ENCODE assay signal across 14 cellular contexts in genomic region chrX:13088155-13088485, GRCh38. TPM values are rescaled to one million over a fixed set of nuclear protein-coding genes. Genes with fewer than 3 reads are reported as not detected.
A peak's percentile ranks its signal among the peaks of the same experiment; 100 is the strongest.
DNase-seq lines count a peak whose midpoint lies in the region; ATAC-seq and TF ChIP-seq lines count a peak whose summit lies in the region.
"Had no signal": no experiment of that assay in that cellular context is flagged by ENCODE, and none has a peak within 500 bp of the region (broad histone marks: within the 10 kb centered on the region; RNA-seq: fewer than 3 reads in every experiment).

No MANE protein-coding gene starts in this region.

- H3K4me1 Mint-ChIP-seq in MCF 10A (ENCODE audit: insufficient read depth, unreplicated experiment), result peaks cover 5% of the 10 kb centered on the region
- H3K4me1 Mint-ChIP-seq in central memory CD8-positive, alpha-beta T cell, result peaks cover 56% of the 10 kb centered on the region

- POLR2A ChIA-PET in MCF 10A (lab: Yijun Ruan, JAX), result no interaction called here
- POLR2A ChIA-PET in PC-3 (lab: Charles Lee; ENCODE audit: unreplicated experiment), result no interaction called here

- no peak overlapping the region for H3K4me2 ChIP-seq in mammary epithelial cell (ENCODE audit: insufficient read depth, low read depth, low read length)
- H3K4me2 ChIP-seq in PC-3 (ENCODE audit: low read length), result peak overlapping the region; percentile 49; the same call in 1 of the 2 replicates

- DNase-seq in mammary epithelial cell, result no peak
- DNase-seq in MCF 10A (ENCODE audit: unreplicated experiment), result no peak
- DNase-seq in PC-3, result no peak
- no peak for DNase-seq in central memory CD8-positive, alpha-beta T cell (ENCODE audit: low spot score in 2 of 2)
- DNase-seq in upper lobe of left lung, result no peak
- DNase-seq in esophagus squamous epithelium (lab: John Stamatoyannopoulos, UW), result no peak
- DNase-seq in activated effector memory CD4-positive, alpha-beta T cell treated with anti-CD3 and anti-CD28 coated beads, Interleukin-2, amount 50 U/mL, for 16 hours, result no peak
- DNase-seq: occipital lobe, Right ventricle myocardium superior had no signal

- 91% methylated on average over 5 of the region's 5 CpGs for WGBS in mammary epithelial cell (ENCODE audit: low coverage, missing lambda C conversion rate)
- 68 to 100% methylated on average over 1 to 5 of the region's 5 CpGs for WGBS in upper lobe of left lung, 2 donors
- WGBS in esophagus squamous epithelium, 2 donors, result 63 to 69% methylated on average over 3 to 5 of the region's 5 CpGs

- H3K27me3 ChIP-seq in mammary epithelial cell (ENCODE audit: insufficient read depth, low read length) (no peaks in the 10 kb centered on the region), PC-3 (ENCODE audit: low read length) (no peaks in the 10 kb centered on the region), upper lobe of left lung (no peaks in the 10 kb centered on the region), esophagus squamous epithelium (no peaks in the 10 kb centered on the region)
- H3K27me3 ChIP-seq: esophagus muscularis mucosa, suprapubic skin had no signal

- H3K4me3 Mint-ChIP-seq in MCF 10A (ENCODE audit: unreplicated experiment), result no peak overlapping the region
- peak overlapping the region; percentile 75 for H3K4me3 Mint-ChIP-seq in central memory CD8-positive, alpha-beta T cell
- H3K4me3 Mint-ChIP-seq: brain had no signal

- intact Hi-C loops in mammary epithelial cell (cut with micrococcal nuclease) (loop anchor here (10.0 kb wide), 1 partner anchor 197 kb away; no protein-coding TSS in a partner anchor), MCF 10A (cut with micrococcal nuclease) (no loop called here), PC-3 (cut with micrococcal nuclease) (no loop called here), esophagus squamous epithelium (cut with DNase I) (no loop called here)

- in situ Hi-C loops in mammary epithelial cell (cut with MboI; ENCODE audit: low sequenced_read_pairs in 2 of 2), result no loop called here

- H3K36me3 ChIP-seq in mammary epithelial cell (ENCODE audit: insufficient read depth, low read length) (no peaks in the 10 kb centered on the region), PC-3 (ENCODE audit: low read depth, low read length) (no peaks in the 10 kb centered on the region), upper lobe of left lung (no peaks in the 10 kb centered on the region), esophagus squamous epithelium (no peaks in the 10 kb centered on the region)
- H3K36me3 ChIP-seq: esophagus muscularis mucosa, suprapubic skin had no signal

- no peak for TF ChIP-seq CTCF in mammary epithelial cell (conservative IDR thresholded peaks at IDR 0.05 in 1 of 2, IDR thresholded peaks at IDR 0.05 in 1 of 2; ENCODE audit: extremely low read depth in 1 of 2, insufficient read depth in 1 of 2, low read depth in 1 of 2, low read length in 2 of 2)
- TF ChIP-seq CTCF in MCF 10A (IDR thresholded peaks at IDR 0.05; ENCODE audit: unreplicated experiment), result no peak
- TF ChIP-seq CTCF in PC-3 (conservative IDR thresholded peaks at IDR 0.05; ENCODE audit: low read depth, low read length), result no peak
- no peak for TF ChIP-seq CTCF in upper lobe of left lung (IDR thresholded peaks at IDR 0.05)
- no peak for TF ChIP-seq CTCF in esophagus squamous epithelium (IDR thresholded peaks at IDR 0.05)

- BruUV-seq in mammary epithelial cell (replicated peaks; lab: Mats Ljungman, UMichigan) (no TSS peak), MCF 10A (replicated peaks; lab: Mats Ljungman, UMichigan) (no TSS peak), PC-3 (replicated peaks; lab: Mats Ljungman, UMichigan) (no TSS peak)

- H3F3A ChIP-seq in PC-3 (ENCODE audit: low read length, unreplicated experiment), result no peaks in the 10 kb centered on the region

- H3K9me2 ChIP-seq in PC-3 (replicated peaks; ENCODE audit: low read length), result no peaks in the 10 kb centered on the region

- CTCF ChIA-PET in mammary epithelial cell (lab: Charles Lee; ENCODE audit: low non-redundant PET) (no interaction called here), MCF 10A (lab: Yijun Ruan, JAX) (no interaction called here), PC-3 (lab: Charles Lee) (no interaction called here)

- H3K9me3 Mint-ChIP-seq in MCF 10A (ENCODE audit: unreplicated experiment), result no peaks in the 10 kb centered on the region
- no peaks in the 10 kb centered on the region for H3K9me3 Mint-ChIP-seq in central memory CD8-positive, alpha-beta T cell

- peak overlapping the region; percentile 72 for H3K27ac ChIP-seq in mammary epithelial cell (ENCODE audit: insufficient read depth, low read depth, low read length)
- H3K27ac ChIP-seq in PC-3 (ENCODE audit: low read length), result peak overlapping the region; percentile 95
- H3K27ac ChIP-seq in upper lobe of left lung, result peak overlapping the region; percentile 22 to 70 (median 58)
- H3K27ac ChIP-seq in esophagus squamous epithelium, result peak overlapping the region in 2 of 4 donors; percentile 52 to 64
- H3K27ac ChIP-seq: esophagus muscularis mucosa, suprapubic skin had no signal

- H3K4me1 ChIP-seq in mammary epithelial cell (ENCODE audit: insufficient read depth, low read length) (peaks cover 9% of the 10 kb centered on the region), PC-3 (ENCODE audit: insufficient read depth, low read length) (peaks cover 20% of the 10 kb centered on the region), upper lobe of left lung (peaks cover 7 to 41% (median 10%) of the 10 kb centered on the region in 4 donors), esophagus squamous epithelium (no peaks in the 10 kb centered on the region)

- H2AFZ ChIP-seq in mammary epithelial cell (ENCODE audit: low read depth, low read length), result peak overlapping the region; percentile 30
- H2AFZ ChIP-seq in PC-3 (ENCODE audit: low read length), result no peak overlapping the region

- H3K9me3 ChIP-seq in mammary epithelial cell (replicated peaks; ENCODE audit: insufficient read depth, low read length) (no peaks in the 10 kb centered on the region), PC-3 (ENCODE audit: low read length) (no peaks in the 10 kb centered on the region), upper lobe of left lung (no peaks in the 10 kb centered on the region), esophagus squamous epithelium (no peaks in the 10 kb centered on the region)
- H3K9me3 ChIP-seq: esophagus muscularis mucosa, suprapubic skin had no signal

- no peak for ATAC-seq in PC-3
- no peak for ATAC-seq in central memory CD8-positive, alpha-beta T cell (replicated peaks; ENCODE audit: extremely low read depth, poor library complexity, severe bottlenecking)
- no peak for ATAC-seq in upper lobe of left lung (ENCODE audit: low FRiP score in 2 of 2)
- no peak for ATAC-seq in HG02588 (IDR thresholded peaks at IDR 0.05; ENCODE audit: unreplicated experiment)

- H4K20me1 ChIP-seq in mammary epithelial cell (ENCODE audit: insufficient read depth, low read length) (no peaks in the 10 kb centered on the region), PC-3 (ENCODE audit: low read length) (no peaks in the 10 kb centered on the region)

- no peak overlapping the region for H3K27ac Mint-ChIP-seq in MCF 10A (ENCODE audit: low read depth, unreplicated experiment)
- peak overlapping the region; percentile 99 for H3K27ac Mint-ChIP-seq in central memory CD8-positive, alpha-beta T cell (ENCODE audit: low read depth)
- H3K27ac Mint-ChIP-seq: brain had no signal

- dilution Hi-C loops in mammary epithelial cell (cut with HindIII; ENCODE audit: low sequenced_read_pairs), result loop anchor here (5.0 kb wide), 1 partner anchor 71 kb away; no protein-coding TSS in a partner anchor

- H3K4me3 ChIP-seq in mammary epithelial cell (replicated peaks in 1 of 3; ENCODE audit: insufficient read depth in 1 of 3, low read depth in 2 of 3, low read length in 3 of 3) (no peak overlapping the region), PC-3 (ENCODE audit: low read length) (no peak overlapping the region), upper lobe of left lung (no peak overlapping the region), esophagus squamous epithelium (no peak overlapping the region)
- H3K4me3 ChIP-seq: esophagus muscularis mucosa, suprapubic skin had no signal

- no peak for TF ChIP-seq EP300 in upper lobe of left lung (IDR thresholded peaks at IDR 0.05)

- peaks cover 25% of the 10 kb centered on the region for H3K27me3 Mint-ChIP-seq in MCF 10A (ENCODE audit: insufficient read depth, unreplicated experiment)
- no peaks in the 10 kb centered on the region for H3K27me3 Mint-ChIP-seq in central memory CD8-positive, alpha-beta T cell

- TF ChIP-seq POLR2A in upper lobe of left lung (IDR thresholded peaks at IDR 0.05), result no peak
- no peak for TF ChIP-seq POLR2A in esophagus squamous epithelium (IDR thresholded peaks at IDR 0.05)

- H3K9ac ChIP-seq in mammary epithelial cell (ENCODE audit: insufficient read depth, low read length), result no peak overlapping the region
- H3K9ac ChIP-seq in PC-3 (ENCODE audit: low read length), result peak overlapping the region; percentile 59

- H3K36me3 Mint-ChIP-seq in MCF 10A (ENCODE audit: insufficient read depth, unreplicated experiment), result no peaks in the 10 kb centered on the region
- peaks cover 25% of the 10 kb centered on the region for H3K36me3 Mint-ChIP-seq in central memory CD8-positive, alpha-beta T cell (ENCODE audit: insufficient read depth)
- H3K36me3 Mint-ChIP-seq: brain had no signal

- H3K79me2 ChIP-seq in mammary epithelial cell (ENCODE audit: insufficient read depth, low read length) (no peaks in the 10 kb centered on the region), PC-3 (ENCODE audit: low read length) (no peaks in the 10 kb centered on the region)

RNA-seq across cellular contexts. Expression of gene FAM9C, which starts 43.7 kb away (rescaled TPM):
- total RNA-seq in mammary epithelial cell, result not detected
- not detected for polyA plus RNA-seq in mammary epithelial cell
- not detected for polyA minus RNA-seq in mammary epithelial cell
- total RNA-seq in MCF 10A (2022), result not detected in 2 replicates
- total RNA-seq in PC-3 (2014; rRNA removed), result not detected in 2 replicates
- under 1 TPM in 1 of 6 donors, not detected in 5; 0.20 TPM for total RNA-seq in upper lobe of left lung
- total RNA-seq in esophagus squamous epithelium, result not detected
- total RNA-seq: esophagus muscularis mucosa, HT1080, suprapubic skin had no signal
